In genomic region chr4:119730644-119730995, GRCh38 we compare ENCODE assay signal across 15 cellular contexts.
A peak's percentile ranks its signal among the peaks of the same experiment; 100 is the strongest.
DNase-seq lines count a peak whose midpoint lies in the region; FAIRE-seq and TF ChIP-seq lines count a peak whose summit lies in the region.
"Had no signal": no experiment of that assay in that cellular context is flagged by ENCODE, and none has a peak within 500 bp of the region (broad histone marks: within the 10 kb centered on the region; RNA-seq: fewer than 3 reads in every experiment).

No MANE protein-coding gene starts in this region.

- no peak for FAIRE-seq in endothelial cell of umbilical vein (lab: Jason Lieb, UNC)

- peak overlapping the region; percentile 94 to 95 (median 94) for H3K27ac Mint-ChIP-seq in nephron
- H3K27ac Mint-ChIP-seq: stimulated activated effector memory CD8-positive, alpha-beta T cell treated with anti-CD3 and anti-CD28 coated beads, Interleukin-12 subunit alpha, Interleukin-12 subunit beta, amount 100 ng/mL, for 72 hours had no signal

- dilution Hi-C loops in endothelial cell of umbilical vein (cut with MboI; ENCODE audit: extremely low pct_ligation_motif_present, low sequenced_read_pairs), result no loop called here

- no peaks in the 10 kb centered on the region for H3K9me1 ChIP-seq in endothelial cell of umbilical vein (replicated peaks; ENCODE audit: control insufficient read depth, extremely low read depth, insufficient read depth, low read length)

- DNase-seq in endothelial cell of umbilical vein (ENCODE audit: low read depth, low spot score) (no peak), NCI-H345 (lab: John Stamatoyannopoulos, UW) (no peak), CD1c-positive myeloid dendritic cell (ENCODE audit: extremely low spot score) (no peak), SJCRH30 (no peak), HCEC 1CT (no peak)
- DNase-seq: GDM1, KBM-7, mesendoderm, NCI-H2171, nucleus accumbens, T-helper 2 cell had no signal

- intact Hi-C loops in endothelial cell of umbilical vein (cut with micrococcal nuclease), result no loop called here

- peak overlapping the region; percentile 40; the same call in 1 of the 2 replicates for H3K27ac ChIP-seq in 22Rv1
- peak overlapping the region; percentile 84 for H3K27ac ChIP-seq in HEK293 (ENCODE audit: extremely low read depth, low read depth, low read length)
- peak overlapping the region; percentile 19 for H3K27ac ChIP-seq in endothelial cell of umbilical vein (ENCODE audit: insufficient read depth, low read depth, low read length)
- H3K27ac ChIP-seq in SJCRH30, result no peak overlapping the region

- POLR2A ChIA-PET in HEK293 (lab: Yijun Ruan, JAX) (interaction anchor here (1.4 to 3.4 kb wide), 3 partner anchors 74 to 336 kb away, joined by 3 to 22 read pairs (median 3); partner anchors contain the start of genes MAD2L1 and PDE5A), endothelial cell of umbilical vein (lab: Charles Lee) (no interaction called here)

- no peak overlapping the region for H3K4me2 ChIP-seq in endothelial cell of umbilical vein (ENCODE audit: insufficient read depth, low read length)

- CTCF ChIA-PET in HEK293 (lab: Yijun Ruan, JAX) (interaction anchor here (0.7 to 3.8 kb wide), 3 partner anchors 63 to 108 kb away, joined by 3 to 15 read pairs (median 3); partner anchors contain the start of gene PDE5A), endothelial cell of umbilical vein (lab: Charles Lee) (interaction anchor here (0.9 to 1.7 kb wide), 3 partner anchors 14 to 102 kb away, joined by 3 to 4 read pairs (median 4); partner anchors contain the start of gene PDE5A)

- H3K4me3 ChIP-seq in HEK293 (ENCODE audit: low read depth, low read length) (no peak overlapping the region), endothelial cell of umbilical vein (replicated peaks in 1 of 3; ENCODE audit: insufficient read depth in 1 of 3, low read depth in 1 of 3, low read length in 3 of 3) (no peak overlapping the region), SJCRH30 (no peak overlapping the region)

- H3K9me3 Mint-ChIP-seq in nephron, result peaks cover 2% of the 10 kb centered on the region
- H3K9me3 Mint-ChIP-seq: stimulated activated effector memory CD8-positive, alpha-beta T cell treated with anti-CD3 and anti-CD28 coated beads, Interleukin-12 subunit alpha, Interleukin-12 subunit beta, amount 100 ng/mL, for 72 hours had no signal

- H3K36me3 Mint-ChIP-seq in nephron (ENCODE audit: low read depth), result peaks cover 6% of the 10 kb centered on the region
- H3K36me3 Mint-ChIP-seq: stimulated activated effector memory CD8-positive, alpha-beta T cell treated with anti-CD3 and anti-CD28 coated beads, Interleukin-12 subunit alpha, Interleukin-12 subunit beta, amount 100 ng/mL, for 72 hours had no signal

- no peak overlapping the region for H2AFZ ChIP-seq in endothelial cell of umbilical vein (ENCODE audit: low read depth, low read length)

- H3K4me1 Mint-ChIP-seq in nephron, result peaks cover 82% of the 10 kb centered on the region
- H3K4me1 Mint-ChIP-seq: stimulated activated effector memory CD8-positive, alpha-beta T cell treated with anti-CD3 and anti-CD28 coated beads, Interleukin-12 subunit alpha, Interleukin-12 subunit beta, amount 100 ng/mL, for 72 hours had no signal

- H3K4me1 ChIP-seq in HEK293 (ENCODE audit: control insufficient read depth, insufficient read depth, low read length), result peaks cover 23% of the 10 kb centered on the region
- peaks cover 21% of the 10 kb centered on the region for H3K4me1 ChIP-seq in endothelial cell of umbilical vein (ENCODE audit: control insufficient read depth, extremely low read depth, insufficient read depth, low read length)
- H3K4me1 ChIP-seq in SJCRH30, result peaks cover 25% of the 10 kb centered on the region; the same call in 1 of the 2 replicates

- H3K4me3 Mint-ChIP-seq in nephron, result no peak overlapping the region
- H3K4me3 Mint-ChIP-seq: stimulated activated effector memory CD8-positive, alpha-beta T cell treated with anti-CD3 and anti-CD28 coated beads, Interleukin-12 subunit alpha, Interleukin-12 subunit beta, amount 100 ng/mL, for 72 hours had no signal

- no TSS peak for BruUV-seq in endothelial cell of umbilical vein (replicated peaks; lab: Mats Ljungman, UMichigan)

- no peaks in the 10 kb centered on the region for H3K27me3 Mint-ChIP-seq in nephron (ENCODE audit: low read depth)

- H3K36me3 ChIP-seq in HEK293 (ENCODE audit: control insufficient read depth in 2 of 2, insufficient read depth in 1 of 2, low read length in 2 of 2) (no peaks in the 10 kb centered on the region), endothelial cell of umbilical vein (ENCODE audit: control insufficient read depth in 2 of 2, extremely low read depth in 1 of 2, insufficient read depth in 2 of 2, low read length in 2 of 2) (no peaks in the 10 kb centered on the region), SJCRH30 (no peaks in the 10 kb centered on the region)

- H3K9ac ChIP-seq in endothelial cell of umbilical vein (replicated peaks; ENCODE audit: extremely low read depth, insufficient read depth, low read length), result no peak overlapping the region

- H3K27me3 ChIP-seq in endothelial cell of umbilical vein (ENCODE audit: control insufficient read depth in 2 of 2, insufficient read depth in 2 of 2, low read length in 2 of 2) (no peaks in the 10 kb centered on the region), SJCRH30 (no peaks in the 10 kb centered on the region)

- no peak for TF ChIP-seq POLR2A in endothelial cell of umbilical vein (IDR thresholded peaks at IDR 0.05; ENCODE audit: low read depth, low read length)

- no peaks in the 10 kb centered on the region for H3K9me3 ChIP-seq in HEK293 (ENCODE audit: control insufficient read depth, insufficient read depth, low read depth, low read length)
- no peaks in the 10 kb centered on the region for H3K9me3 ChIP-seq in endothelial cell of umbilical vein (replicated peaks; ENCODE audit: control insufficient read depth, insufficient read depth, low read length)
- H3K9me3 ChIP-seq in SJCRH30 (replicated peaks), result no peaks in the 10 kb centered on the region

- no peak for TF ChIP-seq CTCF in 22Rv1 (IDR thresholded peaks at IDR 0.05)
- TF ChIP-seq CTCF in HEK293 (tag by site-specific recombination; IDR thresholded peaks at IDR 0.05), result no peak
- no peak for TF ChIP-seq CTCF in endothelial cell of umbilical vein (IDR thresholded peaks at IDR 0.05; ENCODE audit: extremely low read depth in 1 of 2, insufficient read depth in 1 of 2, low read depth in 1 of 2, low read length in 2 of 2)
- no peak for TF ChIP-seq CTCF in nephron (IDR thresholded peaks at IDR 0.05; ENCODE audit: unreplicated experiment in 3 of 3)

- no peaks in the 10 kb centered on the region for H4K20me1 ChIP-seq in endothelial cell of umbilical vein (replicated peaks; ENCODE audit: control insufficient read depth, extremely low read depth, insufficient read depth, low read length)

- H3K79me2 ChIP-seq in endothelial cell of umbilical vein (ENCODE audit: control insufficient read depth, insufficient read depth, low read length), result no peaks in the 10 kb centered on the region

TF ChIP-seq in HEK293, 187 proteins besides CTCF, POLR2A, EP300 and RAD21 (continues in another document):
- TF ChIP-seq ATF2 (tag by site-specific recombination; IDR thresholded peaks at IDR 0.05; ENCODE audit: low read depth), result no peak
- TF ChIP-seq ZNF18 (tag by site-specific recombination; IDR thresholded peaks at IDR 0.05), result 0 out of 2 replicates have a peak, but pooled peaks have one; percentile 11

TF ChIP-seq in endothelial cell of umbilical vein, 7 proteins besides CTCF, POLR2A, EP300 and RAD21:
- TF ChIP-seq MAX (IDR thresholded peaks at IDR 0.05; ENCODE audit: insufficient read depth, insufficient read length) (no peak), MYC (IDR thresholded peaks at IDR 0.05; ENCODE audit: low read depth, low read length) (no peak), FOS (IDR thresholded peaks at IDR 0.05; ENCODE audit: borderline replicate concordance, insufficient read depth, low read length) (no peak), JUN (IDR thresholded peaks at IDR 0.05; ENCODE audit: borderline replicate concordance, insufficient read depth, insufficient read length, low read depth) (no peak), GATA2 (IDR thresholded peaks at IDR 0.05; ENCODE audit: insufficient read depth, insufficient read length, low read depth, low read length) (no peak), EZH2 (IDR thresholded peaks at IDR 0.05; ENCODE audit: borderline replicate concordance, low read depth, low read length, severe bottlenecking) (no peak), POLR2AphosphoS5 (IDR thresholded peaks at IDR 0.05; ENCODE audit: insufficient read depth, low read depth, low read length) (no peak)
